In genomic region chr10:58511765-58512469, GRCh38 we compare ENCODE assay signal across 8 cellular contexts. TPM values are rescaled to one million over a fixed set of nuclear protein-coding genes. Genes with fewer than 3 reads are reported as not detected.
DNase-seq lines count a peak whose midpoint lies in the region; ATAC-seq and TF ChIP-seq lines count a peak whose summit lies in the region.

No MANE protein-coding gene starts in this region.

- no peaks in the 10 kb centered on the region for H3K36me3 ChIP-seq in gastroesophageal sphincter
- H3K36me3 ChIP-seq in ovary, result no peaks in the 10 kb centered on the region

- TF ChIP-seq POLR2A in gastroesophageal sphincter (IDR thresholded peaks at IDR 0.05) (no peak), ovary (IDR thresholded peaks at IDR 0.05) (no peak)

- H3K9me3 Mint-ChIP-seq in Calu3 (ENCODE audit: low read depth, unreplicated experiment), result no peaks in the 10 kb centered on the region

- TF ChIP-seq EP300 in gastroesophageal sphincter (IDR thresholded peaks at IDR 0.05) (no peak), ovary (IDR thresholded peaks at IDR 0.05) (no peak)

- H3K4me1 ChIP-seq in gastroesophageal sphincter (peaks cover 0 to 39% (median 0%) of the 10 kb centered on the region in 3 donors), ovary (ENCODE audit: insufficient read depth) (peaks cover 2% of the 10 kb centered on the region)

- intact Hi-C loops in Calu3 (cut with micrococcal nuclease; ENCODE audit: unreplicated experiment) (loop anchor here (10.0 kb wide), 2 partner anchors 207 to 663 kb away; partner anchors contain the start of gene PHYHIPL), ovary (cut with DNase I) (loop anchor here in 2 of 4 donors (2.0 to 10.0 kb wide), 3 partner anchors 73 to 273 kb away; no protein-coding TSS in a partner anchor)

- TSS peak; percentile 38 for BruUV-seq in Calu3 (replicated peaks; lab: Mats Ljungman, UMichigan)

- DNase-seq in Calu3, result no peak
- peak; percentile 56 for DNase-seq in SK-N-DZ (ENCODE audit: low spot score)
- peak; percentile 30 to 63 (median 57) for DNase-seq in ovary
- no peak for DNase-seq in activated effector memory CD4-positive, alpha-beta T cell treated with Interleukin-2 at 50 U/mL for 16 hours
- DNase-seq in NCI-H524 treated with DMSO at 0.1 percent for 48 hours (lab: John Stamatoyannopoulos, UW), result no peak

- H3K9me3 ChIP-seq in gastroesophageal sphincter (no peaks in the 10 kb centered on the region), ovary (no peaks in the 10 kb centered on the region)

- H3K36me3 Mint-ChIP-seq in Calu3 (ENCODE audit: insufficient read depth, unreplicated experiment), result peaks cover 40% of the 10 kb centered on the region

- H3K27ac Mint-ChIP-seq in Calu3 (ENCODE audit: unreplicated experiment), result peak overlapping the region; percentile 73

- no peak for TF ChIP-seq CTCF in Calu3 (IDR thresholded peaks at IDR 0.05; ENCODE audit: unreplicated experiment)
- TF ChIP-seq CTCF in gastroesophageal sphincter (IDR thresholded peaks at IDR 0.05), result no peak
- TF ChIP-seq CTCF in ovary (IDR thresholded peaks at IDR 0.05), result no peak

- H3K27me3 ChIP-seq in gastroesophageal sphincter, result no peaks in the 10 kb centered on the region
- no peaks in the 10 kb centered on the region for H3K27me3 ChIP-seq in ovary

- peak overlapping the region; percentile 81 to 82 for H3K4me3 ChIP-seq in gastroesophageal sphincter
- peak overlapping the region; percentile 63 for H3K4me3 ChIP-seq in ovary

- H3K27ac ChIP-seq in gastroesophageal sphincter (peak overlapping the region in 3 of 4 donors; percentile 90 to 92 (median 91)), ovary (peak overlapping the region; percentile 40 to 93)

- H3K27me3 Mint-ChIP-seq in Calu3 (ENCODE audit: unreplicated experiment), result no peaks in the 10 kb centered on the region

- CTCF ChIA-PET in Calu3 (lab: Charles Lee), result interaction anchor here (0.8 to 3.8 kb wide), 2 partner anchors 19 to 98 kb away, joined by 3 to 17 read pairs; no protein-coding TSS in a partner anchor

- H3K4me1 Mint-ChIP-seq in Calu3 (ENCODE audit: low read depth, unreplicated experiment), result peaks cover 22% of the 10 kb centered on the region

- WGBS in gastroesophageal sphincter (ENCODE audit: low coverage in 1 of 2), 2 donors, result 3 to 10% methylated on average over 12 to 18 of the region's 25 CpGs
- 0 to 3% (median 1%) methylated on average over 25 of the region's 25 CpGs for WGBS in ovary, 3 donors

- H3K4me3 Mint-ChIP-seq in Calu3 (ENCODE audit: low read depth, unreplicated experiment), result peak overlapping the region; percentile 77

- ATAC-seq in gastroesophageal sphincter (no peak), HG03432 (IDR thresholded peaks at IDR 0.05; ENCODE audit: unreplicated experiment) (no peak), GM18868 (IDR thresholded peaks at IDR 0.05; ENCODE audit: unreplicated experiment) (no peak)

RNA-seq across cellular contexts. Expression of gene BICC1, which starts 0.8 kb away (rescaled TPM):
- total RNA-seq in Calu3 (2022) (58.0 and 70.2 TPM in 2 replicates), gastroesophageal sphincter (10 to 100 TPM; 18.6 to 27.8 (median 22.5) TPM), ovary (10 to 100 TPM; 19.8 to 43.4 (median 23.8) TPM)
- polyA plus RNA-seq in SK-N-DZ (2014; cell fraction: cytosol; rRNA removed), result 2.8 and 3.1 TPM in 2 replicates
- polyA plus RNA-seq in SK-N-DZ (2014; cell fraction: nucleus; rRNA removed), result 3.3 and 3.9 TPM in 2 replicates
- polyA plus RNA-seq in ovary, result 10 to 100 TPM; 13.6 to 15.1 TPM

Comparison
In these comparisons a context has a peak if more than half of its experiments do, and no peak if none do; other contexts are left out.
1. DNase-seq: peak in SK-N-DZ (single experiment) and ovary (5 of 5); none in Calu3 (single experiment), activated effector memory CD4-positive, alpha-beta T cell treated with Interleukin-2 at 50 U/mL for 16 hours (single experiment) and NCI-H524 treated with DMSO at 0.1 percent for 48 hours (single experiment).